ENCODE assay signal across 12 cellular contexts in genomic region chr10:75166623-75166972, GRCh38. TPM values are rescaled to one million over a fixed set of nuclear protein-coding genes. Genes with fewer than 3 reads are reported as not detected.
DNase-seq lines count a peak whose midpoint lies in the region; ATAC-seq and FAIRE-seq lines count a peak whose summit lies in the region.
"Had no signal": no experiment of that assay in that cellular context is flagged by ENCODE, and none has a peak within 500 bp of the region (broad histone marks: within the 10 kb centered on the region; RNA-seq: fewer than 3 reads in every experiment).

No MANE protein-coding gene starts in this region.

- no peak overlapping the region for H3K27ac ChIP-seq in Karpas-422 (ENCODE audit: low read length)
- H3K27ac ChIP-seq: colonic mucosa, thoracic aorta had no signal

- no peaks in the 10 kb centered on the region for H3K4me1 ChIP-seq in Karpas-422 (ENCODE audit: low read length)
- H3K4me1 ChIP-seq: colonic mucosa had no signal

- H3K4me2 ChIP-seq in Karpas-422 (ENCODE audit: low read depth, low read length, poor library complexity, severe bottlenecking) = no peak overlapping the region

- no peaks in the 10 kb centered on the region for H4K20me1 ChIP-seq in Karpas-422 (ENCODE audit: insufficient read depth, low read depth, low read length)

- H3K27me3 Mint-ChIP-seq in effector memory CD8-positive, alpha-beta T cell = no peaks in the 10 kb centered on the region

- ATAC-seq in GM18858 (IDR thresholded peaks at IDR 0.05; ENCODE audit: unreplicated experiment) = peak; percentile 24
- peak; percentile 31 for ATAC-seq in GM21447 (IDR thresholded peaks at IDR 0.05; ENCODE audit: unreplicated experiment)
- ATAC-seq in HG03432 (IDR thresholded peaks at IDR 0.05; ENCODE audit: unreplicated experiment) = peak; percentile 22
- ATAC-seq in effector memory CD8-positive, alpha-beta T cell (replicated peaks) = peak; percentile 44

- H3K36me3 ChIP-seq in Karpas-422 (ENCODE audit: insufficient read depth, low read length) = peaks cover 22% of the 10 kb centered on the region; the same call in 1 of the 2 replicates
- H3K36me3 ChIP-seq: colonic mucosa had no signal

- no peaks in the 10 kb centered on the region for H3K27me3 ChIP-seq in Karpas-422 (ENCODE audit: low read length)
- H3K27me3 ChIP-seq: colonic mucosa had no signal

- no peak for FAIRE-seq in frontal cortex (lab: Jason Lieb, UNC)

- no peak overlapping the region for H3K9ac ChIP-seq in Karpas-422 (ENCODE audit: low read length)

- no peak overlapping the region for H2AFZ ChIP-seq in Karpas-422 (ENCODE audit: low read length)

- peaks cover 31% of the 10 kb centered on the region for H3K36me3 Mint-ChIP-seq in effector memory CD8-positive, alpha-beta T cell (ENCODE audit: insufficient read depth)

- H3K27ac Mint-ChIP-seq in effector memory CD8-positive, alpha-beta T cell = peak overlapping the region; percentile 90 to 94

- DNase-seq in effector memory CD8-positive, alpha-beta T cell = no peak
- no peak for DNase-seq in central memory CD4-positive, alpha-beta T cell
- DNase-seq in Karpas-422 (no peak), mesenteric fat pad (ENCODE audit: low spot score) (no peak), frontal cortex (ENCODE audit: low spot score in 2 of 2) (no peak)
- DNase-seq: colonic mucosa, glutamatergic neuron, NCI-H1092 had no signal

- peak overlapping the region; percentile 59 to 64 for H3K4me3 Mint-ChIP-seq in effector memory CD8-positive, alpha-beta T cell

- H3K4me3 ChIP-seq in Karpas-422 (ENCODE audit: low read length) = no peak overlapping the region
- H3K4me3 ChIP-seq: colonic mucosa, thoracic aorta had no signal

- H3K9me2 ChIP-seq in Karpas-422 (replicated peaks; ENCODE audit: insufficient read depth, low read length) = no peaks in the 10 kb centered on the region

- H3K79me2 ChIP-seq in Karpas-422 (ENCODE audit: low read length) = peaks cover 63% of the 10 kb centered on the region

- no peaks in the 10 kb centered on the region for H3K9me3 ChIP-seq in Karpas-422 (ENCODE audit: low read length)
- H3K9me3 ChIP-seq: colonic mucosa, thoracic aorta had no signal

- peaks cover 33 to 39% of the 10 kb centered on the region in 2 donors for H3K4me1 Mint-ChIP-seq in effector memory CD8-positive, alpha-beta T cell (ENCODE audit: low read depth in 2 of 2)

- H3K9me3 Mint-ChIP-seq in effector memory CD8-positive, alpha-beta T cell = no peaks in the 10 kb centered on the region

RNA-seq across cellular contexts. Expression of gene VDAC2, which starts 44.0 kb away (rescaled TPM):
- total RNA-seq in Karpas-422 (2014; rRNA removed; shearing (Covaris generic); ENCODE audit: low replicate concordance) = 84.2 and 128 TPM in 2 replicates
- total RNA-seq in mesenteric fat pad (164 TPM), frontal cortex (138 TPM)

RNA-seq across cellular contexts. Expression of gene SAMD8, which starts 55.1 kb away (rescaled TPM):
- total RNA-seq in Karpas-422 (2014; rRNA removed; shearing (Covaris generic); ENCODE audit: low replicate concordance) = 15.7 and 18.8 TPM in 2 replicates
- total RNA-seq in mesenteric fat pad (55.2 TPM), frontal cortex (73.4 TPM)
